In genomic region chr2:149080104-149080503, GRCh38 we compare ENCODE assay signal across 22 cellular contexts. TPM values are rescaled to one million over a fixed set of nuclear protein-coding genes. Genes with fewer than 3 reads are reported as not detected.
A peak's percentile ranks its signal among the peaks of the same experiment; 100 is the strongest.
DNase-seq lines count a peak whose midpoint lies in the region; ATAC-seq, FAIRE-seq and TF ChIP-seq lines count a peak whose summit lies in the region.
"Had no signal": no experiment of that assay in that cellular context is flagged by ENCODE, and none has a peak within 500 bp of the region (broad histone marks: within the 10 kb centered on the region; RNA-seq: fewer than 3 reads in every experiment).

No MANE protein-coding gene starts in this region.

- no peaks in the 10 kb centered on the region for H3K9me1 ChIP-seq in keratinocyte (ENCODE audit: control insufficient read depth, extremely low read depth, insufficient read depth, low read length)

- no peak overlapping the region for H3K27ac Mint-ChIP-seq in effector memory CD8-positive, alpha-beta T cell
- H3K27ac Mint-ChIP-seq: GM23338, T-helper 17 cell had no signal

- no peak overlapping the region for H2AFZ ChIP-seq in keratinocyte (ENCODE audit: control insufficient read depth, low read length)
- H2AFZ ChIP-seq: GM23338 had no signal

- peaks cover 21% of the 10 kb centered on the region for H3K4me1 ChIP-seq in keratinocyte (ENCODE audit: control insufficient read depth, extremely low read depth, insufficient read depth, low read length)

- dilution Hi-C loops in keratinocyte (cut with MboI; ENCODE audit: extremely low pct_ligation_motif_present, low sequenced_read_pairs): no loop called here

- H3K79me2 ChIP-seq in keratinocyte (ENCODE audit: control insufficient read depth, insufficient read depth, low read length): no peaks in the 10 kb centered on the region

- peak; percentile 50 for DNase-seq in AG10803 (ENCODE audit: low read depth)
- peak; percentile 69 for DNase-seq in Daoy (ENCODE audit: low read depth)
- DNase-seq in RPMI7951 (ENCODE audit: low read depth): peak; percentile 78
- DNase-seq in keratinocyte (ENCODE audit: low read depth, low spot score): no peak
- no peak for DNase-seq in GM20000 (ENCODE audit: low spot score)
- no peak for DNase-seq in amniotic stem cell (lab: John Stamatoyannopoulos, UW)
- DNase-seq in effector memory CD8-positive, alpha-beta T cell: no peak
- DNase-seq in activated CD8-positive, alpha-beta memory T cell treated with anti-CD3 and anti-CD28 coated beads, Interleukin-2, amount 50 U/mL, for 4 hours: no peak
- DNase-seq: C1 segment of cervical spinal cord, COR-L47, GDM1, HFFc6, NCI-H1048, NCI-H2171, NCI-H510A, OCI-M1, T-helper 17 cell had no signal

- H3K4me3 ChIP-seq in AG10803 (ENCODE audit: low read length): no peak overlapping the region
- no peak overlapping the region for H3K4me3 ChIP-seq in keratinocyte (ENCODE audit: control insufficient read depth in 2 of 3, extremely low read depth in 1 of 3, insufficient read depth in 2 of 3, low read depth in 1 of 3, low read length in 3 of 3)
- H3K4me3 ChIP-seq: GM23338, K562, SK-N-MC had no signal

- no peaks in the 10 kb centered on the region for H3K9me3 Mint-ChIP-seq in effector memory CD8-positive, alpha-beta T cell
- H3K9me3 Mint-ChIP-seq: GM23338, HFFc6 had no signal

- H3K4me2 ChIP-seq in keratinocyte (ENCODE audit: control insufficient read depth, extremely low read depth, insufficient read depth, low read depth, low read length): no peak overlapping the region
- H3K4me2 ChIP-seq: GM23338 had no signal

- no peaks in the 10 kb centered on the region for H3K4me1 Mint-ChIP-seq in effector memory CD8-positive, alpha-beta T cell (ENCODE audit: low read depth in 2 of 2)

- H3K9ac ChIP-seq in keratinocyte (ENCODE audit: control insufficient read depth, extremely low read depth, insufficient read depth, low read length): no peak overlapping the region

- peak; percentile 53 for FAIRE-seq in keratinocyte (lab: Jason Lieb, UNC)
- FAIRE-seq: GM19239, K562 had no signal

- no peaks in the 10 kb centered on the region for H3K36me3 Mint-ChIP-seq in effector memory CD8-positive, alpha-beta T cell (ENCODE audit: insufficient read depth)

- H3K36me3 ChIP-seq in keratinocyte (ENCODE audit: control insufficient read depth in 2 of 2, extremely low read depth in 1 of 2, insufficient read depth in 2 of 2, low read length in 2 of 2): peaks cover 0 to 1% of the 10 kb centered on the region in 2 experiments

- peaks cover 14 to 18% of the 10 kb centered on the region in 2 donors for H3K27me3 Mint-ChIP-seq in effector memory CD8-positive, alpha-beta T cell

- no peak for ATAC-seq in effector memory CD8-positive, alpha-beta T cell (replicated peaks)
- ATAC-seq: K562, T-helper 17 cell had no signal

- H3K9me3 ChIP-seq in keratinocyte (ENCODE audit: control insufficient read depth, low read depth, low read length): no peaks in the 10 kb centered on the region

- H3K4me3 Mint-ChIP-seq in effector memory CD8-positive, alpha-beta T cell: no peak overlapping the region
- H3K4me3 Mint-ChIP-seq: GM23338, HFFc6, T-helper 17 cell had no signal

- no peaks in the 10 kb centered on the region for H4K20me1 ChIP-seq in keratinocyte (ENCODE audit: control insufficient read depth, extremely low read depth, insufficient read depth, low read length)

- H3K27ac ChIP-seq in keratinocyte (ENCODE audit: control insufficient read depth, insufficient read depth, low read length): no peak overlapping the region
- H3K27ac ChIP-seq: HL-60, SK-N-MC had no signal

- no peaks in the 10 kb centered on the region for H3K27me3 ChIP-seq in keratinocyte (ENCODE audit: control insufficient read depth, extremely low read depth, insufficient read depth, low read length)

- TF ChIP-seq CTCF in AG10803 (conservative IDR thresholded peaks at IDR 0.05; ENCODE audit: low read length) (no peak), keratinocyte (optimal IDR thresholded peaks at IDR 0.05 in 1 of 3, IDR thresholded peaks at IDR 0.05 in 1 of 3, conservative IDR thresholded peaks at IDR 0.05 in 1 of 3; ENCODE audit: extremely low read depth in 1 of 3, insufficient read depth in 2 of 3, low read length in 3 of 3) (no peak), GM20000 (IDR thresholded peaks at IDR 0.05; ENCODE audit: extremely low read depth, missing control alignments) (no peak)

RNA-seq across cellular contexts. Expression of gene LYPD6B, which starts 41.6 kb away (rescaled TPM):
- 8.0 and 10.2 TPM in 2 replicates for total RNA-seq in Daoy (2014; rRNA removed; shearing (Covaris generic))
- 21.6 and 25.9 TPM in 2 replicates for total RNA-seq in RPMI7951 (2014; rRNA removed; shearing (Covaris generic))
- polyA plus RNA-seq in keratinocyte: 17.0 to 30.8 TPM (median 24.7 TPM) in 3 replicates
- 21.7 TPM for polyA plus RNA-seq in keratinocyte (2011; ENCODE audit: low read depth)
- 26.8 and 35.7 TPM in 2 replicates for polyA plus RNA-seq in keratinocyte (2011; cell fraction: cytosol; rRNA removed)
- 32.3 and 38.3 TPM in 2 replicates for polyA plus RNA-seq in keratinocyte (2011; cell fraction: nucleus; rRNA removed)
- polyA plus RNA-seq in keratinocyte (2012; ENCODE audit: low replicate concordance): 9.8 and 38.5 TPM in 2 replicates
- polyA minus RNA-seq in keratinocyte: 2.8 to 14.0 TPM (median 9.2 TPM) in 3 replicates
- 3.3 TPM for polyA minus RNA-seq in keratinocyte (2011; cell fraction: cytosol; rRNA and poly(A)+ RNA removed)
- polyA minus RNA-seq in keratinocyte (2011; cell fraction: nucleus; rRNA and poly(A)+ RNA removed): 4.5 and 13.0 TPM in 2 replicates
- total RNA-seq: K562 had no signal
- polyA plus RNA-seq: K562 had no signal

Comparison
In these comparisons a context has a peak if more than half of its experiments do, and no peak if none do; other contexts are left out.
1. DNase-seq: peak in AG10803 (single experiment), Daoy (single experiment) and RPMI7951 (single experiment); none in keratinocyte (single experiment), GM20000 (single experiment), amniotic stem cell (single experiment), effector memory CD8-positive, alpha-beta T cell (0 of 3) and activated CD8-positive, alpha-beta memory T cell treated with anti-CD3 and anti-CD28 coated beads, Interleukin-2, amount 50 U/mL, for 4 hours (single experiment).